In the genomic region with DNA sequence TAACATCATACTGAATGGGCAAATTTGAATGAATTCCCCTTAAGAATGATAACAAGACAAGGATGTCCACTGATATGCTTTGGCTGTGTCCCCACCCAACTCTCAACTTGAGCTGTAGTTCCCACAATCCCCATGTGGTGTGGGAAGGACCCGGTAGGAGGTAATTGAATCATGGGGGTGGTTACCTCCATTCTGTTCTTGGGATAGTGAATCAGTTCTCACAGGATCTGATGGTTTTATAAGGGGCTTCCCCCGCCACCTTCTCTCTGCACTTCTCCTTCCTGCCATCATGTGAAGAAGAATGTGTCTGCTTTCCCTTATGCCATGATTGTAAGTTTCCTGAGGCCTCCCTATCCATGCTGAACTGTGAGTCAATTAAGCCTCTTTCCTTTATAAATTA, we compare ENCODE assay signal across 19 cellular contexts. TPM values are rescaled to one million over a fixed set of nuclear protein-coding genes. Genes with fewer than 3 reads are reported as not detected.
DNase-seq lines count a peak whose midpoint lies in the region; ATAC-seq, FAIRE-seq and TF ChIP-seq lines count a peak whose summit lies in the region.
"Had no signal": no experiment of that assay in that cellular context is flagged by ENCODE, and none has a peak within 500 bp of the region (broad histone marks: within the 10 kb centered on the region; RNA-seq: fewer than 3 reads in every experiment).

No MANE protein-coding gene starts in this region.

- ATAC-seq in activated naive CD8-positive, alpha-beta T cell treated with anti-CD3 and anti-CD28 coated beads, Interleukin-2, amount 50 U/mL, for 24 hours = peak; percentile 28
- ATAC-seq in GM21360 (IDR thresholded peaks at IDR 0.05; ENCODE audit: unreplicated experiment) = no peak

- no peak overlapping the region for H3K4me3 ChIP-seq in bronchial epithelial cell (ENCODE audit: low read depth, low read length)

- H3K36me3 Mint-ChIP-seq in activated naive CD8-positive, alpha-beta T cell treated with anti-CD3 and anti-CD28 coated beads, Interleukin-2, amount 50 U/mL, for 24 hours (ENCODE audit: low read depth) = peaks cover 56% of the 10 kb centered on the region
- H3K36me3 Mint-ChIP-seq in activated naive CD8-positive, alpha-beta T cell treated with anti-CD3 and anti-CD28 coated beads for 36 hours = peaks cover 45% of the 10 kb centered on the region

- peaks cover 20% of the 10 kb centered on the region for H3K9me3 Mint-ChIP-seq in activated naive CD8-positive, alpha-beta T cell treated with anti-CD3 and anti-CD28 coated beads, Interleukin-2, amount 50 U/mL, for 24 hours
- H3K9me3 Mint-ChIP-seq in activated naive CD8-positive, alpha-beta T cell treated with anti-CD3 and anti-CD28 coated beads for 36 hours = peaks cover 9% of the 10 kb centered on the region

- H3K4me1 Mint-ChIP-seq in activated naive CD8-positive, alpha-beta T cell treated with anti-CD3 and anti-CD28 coated beads, Interleukin-2, amount 50 U/mL, for 24 hours = peaks cover 10% of the 10 kb centered on the region
- H3K4me1 Mint-ChIP-seq in activated naive CD8-positive, alpha-beta T cell treated with anti-CD3 and anti-CD28 coated beads for 36 hours = peaks cover 13% of the 10 kb centered on the region

- no peaks in the 10 kb centered on the region for H3K36me3 ChIP-seq in bronchial epithelial cell (ENCODE audit: control insufficient read depth, insufficient read depth, low read length)

- no peak for TF ChIP-seq CTCF in bronchial epithelial cell (IDR thresholded peaks at IDR 0.05; ENCODE audit: insufficient read depth, low read length, severe bottlenecking)

- H3K27me3 ChIP-seq in bronchial epithelial cell (ENCODE audit: control insufficient read depth, insufficient read depth, low read length) = no peaks in the 10 kb centered on the region

- no peak overlapping the region for H3K4me3 Mint-ChIP-seq in activated naive CD8-positive, alpha-beta T cell treated with anti-CD3 and anti-CD28 coated beads, Interleukin-2, amount 50 U/mL, for 24 hours
- no peak overlapping the region for H3K4me3 Mint-ChIP-seq in activated naive CD8-positive, alpha-beta T cell treated with anti-CD3 and anti-CD28 coated beads for 36 hours
- H3K4me3 Mint-ChIP-seq: CD4-positive, alpha-beta memory T cell had no signal

- no peak for DNase-seq in activated naive CD8-positive, alpha-beta T cell treated with anti-CD3 and anti-CD28 coated beads, Interleukin-2, amount 50 U/mL, for 24 hours
- no peak for DNase-seq in activated naive CD8-positive, alpha-beta T cell treated with anti-CD3 and anti-CD28 coated beads for 36 hours
- peak; percentile 2 for DNase-seq in HT1080 (ENCODE audit: low read depth)
- DNase-seq in bronchial epithelial cell (ENCODE audit: low read depth) = no peak
- DNase-seq in urothelium cell line (ENCODE audit: low spot score) = no peak
- DNase-seq in activated naive CD4-positive, alpha-beta T cell (lab: John Stamatoyannopoulos, UW) = no peak
- no peak for DNase-seq in SIG-M5 treated with dmso at 0.1 percent for 504 hours (lab: John Stamatoyannopoulos, UW; ENCODE audit: unreplicated experiment)
- DNase-seq: C1 segment of cervical spinal cord; Calu3; CD4-positive, alpha-beta memory T cell; COR-L47; DMS53; DND-41; GOT3; H7; HCEC 1CT had no signal

- H3K27ac Mint-ChIP-seq in activated naive CD8-positive, alpha-beta T cell treated with anti-CD3 and anti-CD28 coated beads, Interleukin-2, amount 50 U/mL, for 24 hours = no peak overlapping the region
- H3K27ac Mint-ChIP-seq in activated naive CD8-positive, alpha-beta T cell treated with anti-CD3 and anti-CD28 coated beads for 36 hours = no peak overlapping the region

- peak; percentile 36 for FAIRE-seq in bronchial epithelial cell (lab: Jason Lieb, UNC)
- FAIRE-seq in urothelium cell line (lab: Jason Lieb, UNC) = peak; percentile 79
- FAIRE-seq: G401.6, GM18507 had no signal

- no peaks in the 10 kb centered on the region for H3K27me3 Mint-ChIP-seq in activated naive CD8-positive, alpha-beta T cell treated with anti-CD3 and anti-CD28 coated beads, Interleukin-2, amount 50 U/mL, for 24 hours
- H3K27me3 Mint-ChIP-seq in activated naive CD8-positive, alpha-beta T cell treated with anti-CD3 and anti-CD28 coated beads for 36 hours = no peaks in the 10 kb centered on the region
- H3K27me3 Mint-ChIP-seq: CD4-positive, alpha-beta memory T cell had no signal

RNA-seq across cellular contexts. Expression of a gene that starts 29.3 kb away (rescaled TPM):
- 10 to 100 TPM; 62.3 to 66.6 TPM for total RNA-seq in activated naive CD8-positive, alpha-beta T cell treated with anti-CD3 and anti-CD28 coated beads for 36 hours
- 36.9 and 58.0 TPM in 2 replicates for total RNA-seq in HT1080 (2014; rRNA removed; shearing (Covaris generic))
- 40.0 and 46.7 TPM in 2 replicates for polyA plus RNA-seq in HT1080 (2015; cell fraction: cytosol; rRNA removed)
- 46.9 and 47.6 TPM in 2 replicates for polyA plus RNA-seq in HT1080 (2015; cell fraction: nucleus; rRNA removed)
- 31.6 and 33.4 TPM in 2 replicates for total RNA-seq in bronchial epithelial cell

RNA-seq across cellular contexts. Expression of a gene that starts 36.3 kb away (rescaled TPM):
- under 1 TPM in 1 of 2 experiments, not detected in 1; 0.12 TPM for total RNA-seq in activated naive CD8-positive, alpha-beta T cell treated with anti-CD3 and anti-CD28 coated beads for 36 hours
- total RNA-seq in HT1080 (2014; rRNA removed; shearing (Covaris generic)) = 0.03 and 0.13 TPM in 2 replicates
- 0.10 TPM in 1 of 2 replicates, not detected in the other for polyA plus RNA-seq in HT1080 (2015; cell fraction: cytosol; rRNA removed)
- 0.10 and 0.33 TPM in 2 replicates for polyA plus RNA-seq in HT1080 (2015; cell fraction: nucleus; rRNA removed)
- total RNA-seq in bronchial epithelial cell = 2.4 and 2.6 TPM in 2 replicates
- polyA plus RNA-seq: CD4-positive, alpha-beta memory T cell had no signal
